9 cellular contexts compared by ENCODE assay signal in the genomic region with DNA sequence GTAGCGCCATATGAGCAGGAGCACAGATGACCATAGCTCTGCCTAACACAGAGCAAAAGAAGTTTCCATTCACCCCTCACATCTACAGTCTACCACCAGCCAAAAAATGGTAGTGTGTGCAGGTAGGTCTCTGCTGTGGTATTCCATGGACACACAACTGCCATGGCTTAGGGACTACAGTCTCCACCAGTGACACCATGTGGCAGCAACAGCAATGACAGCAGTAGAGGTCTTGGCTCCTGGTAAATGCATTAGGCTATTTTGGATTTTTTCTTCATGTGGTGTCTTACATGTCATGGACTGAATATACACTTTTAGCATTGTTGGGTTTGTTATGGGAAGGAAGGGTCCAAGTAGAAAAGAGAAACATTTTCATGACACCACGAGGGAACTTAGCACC.
DNase-seq lines count a peak whose midpoint lies in the region; ATAC-seq and TF ChIP-seq lines count a peak whose summit lies in the region.
"Had no signal": no experiment of that assay in that cellular context is flagged by ENCODE, and none has a peak within 500 bp of the region (broad histone marks: within the 10 kb centered on the region; RNA-seq: fewer than 3 reads in every experiment).

No MANE protein-coding gene starts in this region.

- CTCF ChIA-PET in MCF 10A (lab: Yijun Ruan, JAX), result interaction anchor here (1.5 kb wide), 1 partner anchor 114 kb away, joined by 3 read pairs; no protein-coding TSS in a partner anchor

- no TSS peak for BruUV-seq in MCF 10A (replicated peaks; lab: Mats Ljungman, UMichigan)

- H3K27me3 Mint-ChIP-seq in MCF 10A (ENCODE audit: insufficient read depth, unreplicated experiment), result no peaks in the 10 kb centered on the region
- no peaks in the 10 kb centered on the region for H3K27me3 Mint-ChIP-seq in chondrocyte (ENCODE audit: low read depth)

- peak; percentile 45 for ATAC-seq in HG03565 (IDR thresholded peaks at IDR 0.05; ENCODE audit: unreplicated experiment)
- peak; percentile 71 for ATAC-seq in upper lobe of right lung
- ATAC-seq in Right ventricle myocardium superior (ENCODE audit: poor library complexity), result no peak
- ATAC-seq in HG03571 (IDR thresholded peaks at IDR 0.05; ENCODE audit: unreplicated experiment), result no peak

- no peaks in the 10 kb centered on the region for H3K36me3 ChIP-seq in breast epithelium
- H3K36me3 ChIP-seq in upper lobe of right lung, result no peaks in the 10 kb centered on the region

- H3K36me3 Mint-ChIP-seq in MCF 10A (ENCODE audit: insufficient read depth, unreplicated experiment) (no peaks in the 10 kb centered on the region), chondrocyte (ENCODE audit: low read depth) (no peaks in the 10 kb centered on the region)
- H3K36me3 Mint-ChIP-seq: naive B cell had no signal

- H3K27me3 ChIP-seq in breast epithelium (no peaks in the 10 kb centered on the region), upper lobe of right lung (no peaks in the 10 kb centered on the region)

- TF ChIP-seq CTCF in MCF 10A (IDR thresholded peaks at IDR 0.05; ENCODE audit: unreplicated experiment) (peak; percentile 31), breast epithelium (IDR thresholded peaks at IDR 0.05) (no peak), chondrocyte (IDR thresholded peaks at IDR 0.05) (peak; percentile 52), upper lobe of right lung (IDR thresholded peaks at IDR 0.05) (peak; percentile 34)

- H3K4me1 Mint-ChIP-seq in MCF 10A (ENCODE audit: insufficient read depth, unreplicated experiment) (no peaks in the 10 kb centered on the region), chondrocyte (ENCODE audit: low read depth) (no peaks in the 10 kb centered on the region)

- DNase-seq in MCF 10A (ENCODE audit: unreplicated experiment) (peak; percentile 51), breast epithelium (ENCODE audit: low spot score in 2 of 2) (no peak), chondrocyte (ENCODE audit: low spot score) (no peak), upper lobe of right lung (no peak), Right ventricle myocardium superior (no peak), T-helper 9 cell (no peak)
- DNase-seq: naive B cell had no signal

- H3K27ac ChIP-seq in breast epithelium (no peak overlapping the region), upper lobe of right lung (no peak overlapping the region)

- H3K4me1 ChIP-seq in breast epithelium (no peaks in the 10 kb centered on the region), upper lobe of right lung (no peaks in the 10 kb centered on the region)

- POLR2A ChIA-PET in MCF 10A (lab: Yijun Ruan, JAX), result no interaction called here

- H3K27ac Mint-ChIP-seq in MCF 10A (ENCODE audit: low read depth, unreplicated experiment) (no peak overlapping the region), chondrocyte (ENCODE audit: unreplicated experiment) (no peak overlapping the region)
- H3K27ac Mint-ChIP-seq: naive B cell had no signal

- no peak for TF ChIP-seq POLR2A in breast epithelium (IDR thresholded peaks at IDR 0.05)

- intact Hi-C loops in MCF 10A (cut with micrococcal nuclease), result no loop called here
- intact Hi-C loops in breast epithelium (cut with DNase I; ENCODE audit: low total_unique reads), result no loop called here
- intact Hi-C loops in upper lobe of right lung (cut with DNase I), result no loop called here
- intact Hi-C loops in Right ventricle myocardium superior (cut with DNase I), result no loop called here

- no peaks in the 10 kb centered on the region for H3K9me3 ChIP-seq in breast epithelium
- no peaks in the 10 kb centered on the region for H3K9me3 ChIP-seq in upper lobe of right lung

- H3K4me3 ChIP-seq in breast epithelium (no peak overlapping the region), upper lobe of right lung (no peak overlapping the region)

- H3K4me3 Mint-ChIP-seq in MCF 10A (ENCODE audit: unreplicated experiment) (no peak overlapping the region), chondrocyte (ENCODE audit: unreplicated experiment) (no peak overlapping the region)
- H3K4me3 Mint-ChIP-seq: naive B cell had no signal

- no peaks in the 10 kb centered on the region for H3K9me3 Mint-ChIP-seq in MCF 10A (ENCODE audit: unreplicated experiment)
- H3K9me3 Mint-ChIP-seq in chondrocyte (ENCODE audit: low read depth), result no peaks in the 10 kb centered on the region
- H3K9me3 Mint-ChIP-seq: naive B cell had no signal

Comparison
In these comparisons a context has a peak if more than half of its experiments do, and no peak if none do; other contexts are left out.
1. CTCF ChIP-seq: peak in MCF 10A (single experiment), chondrocyte (single experiment) and upper lobe of right lung (single experiment); none in breast epithelium (0 of 3).
2. ATAC-seq: peak in HG03565 (single experiment) and upper lobe of right lung (single experiment); none in Right ventricle myocardium superior (single experiment) and HG03571 (single experiment).